16 cellular contexts compared by ENCODE assay signal in genomic region chr18:79603321-79604204, GRCh38.
DNase-seq lines count a peak whose midpoint lies in the region; ATAC-seq and TF ChIP-seq lines count a peak whose summit lies in the region.
"Had no signal": no experiment of that assay in that cellular context is flagged by ENCODE, and none has a peak within 500 bp of the region (broad histone marks: within the 10 kb centered on the region; RNA-seq: fewer than 3 reads in every experiment).

No MANE protein-coding gene starts in this region.

- peaks cover 6 to 76% (median 37%) of the 10 kb centered on the region in 10 experiments; a peak in 18 of 20 replicates for H3K4me1 ChIP-seq in BLaER1 treated with 17β-estradiol and CSF1 and Interleukin-3, amounts not matched to agents 10 nM and 100 nM
- H3K4me1 ChIP-seq in NT2/D1 (ENCODE audit: insufficient read depth, insufficient read length) = peaks cover 12% of the 10 kb centered on the region
- peaks cover 5% of the 10 kb centered on the region for H3K4me1 ChIP-seq in osteoblast (ENCODE audit: insufficient read depth, low read length)
- H3K4me1 ChIP-seq: BE2C, Peyer's patch had no signal

- peaks cover 0 to 16% (median 0%) of the 10 kb centered on the region in 11 experiments; a peak in 7 of 22 replicates for H3K27me3 ChIP-seq in BLaER1 treated with 17β-estradiol and CSF1 and Interleukin-3, amounts not matched to agents 10 nM and 100 nM
- peaks cover 6% of the 10 kb centered on the region for H3K27me3 ChIP-seq in NT2/D1 (ENCODE audit: insufficient read depth, insufficient read length)
- peaks cover 23% of the 10 kb centered on the region for H3K27me3 ChIP-seq in osteoblast (ENCODE audit: insufficient read depth, low read length)
- H3K27me3 ChIP-seq: BE2C, Peyer's patch had no signal

- H4K20me1 ChIP-seq in BLaER1 treated with 17β-estradiol and CSF1 and Interleukin-3, amounts not matched to agents 10 nM and 100 nM = peaks cover 0 to 6% (median 0%) of the 10 kb centered on the region in 11 experiments; a peak in 4 of 22 replicates
- no peaks in the 10 kb centered on the region for H4K20me1 ChIP-seq in osteoblast (ENCODE audit: insufficient read depth, low read length)

- peak overlapping the region in 3 of 11 experiments; percentile 17 to 41 (median 27); a peak in 1 of 22 replicates for H3K9ac ChIP-seq in BLaER1 treated with 17β-estradiol and CSF1 and Interleukin-3, amounts not matched to agents 10 nM and 100 nM
- peak overlapping the region; percentile 6 for H3K9ac ChIP-seq in NT2/D1 (ENCODE audit: insufficient read length, low read depth)

- H3K27ac ChIP-seq in BLaER1 treated with 17β-estradiol and CSF1 and Interleukin-3, amounts not matched to agents 10 nM and 100 nM = no peak overlapping the region
- H3K27ac ChIP-seq in osteoblast (ENCODE audit: low read depth, low read length) = no peak overlapping the region
- H3K27ac ChIP-seq: Peyer's patch had no signal

- no peak for DNase-seq in NT2/D1 (ENCODE audit: low read depth, low spot score)
- DNase-seq in left colon = peak; percentile 2 to 16
- DNase-seq in osteoblast (ENCODE audit: insufficient read length, low spot score, missing footprints) = peak; percentile 58
- DNase-seq in central memory CD4-positive, alpha-beta T cell = no peak
- DNase-seq: BE2C, DMS 273 treated with DMSO at 0.1 percent for 48 hours, H9, NCI-H1417 treated with DMSO at 0.1 percent for 48 hours, NCI-H2029, NCI-H2171 treated with DMSO at 0.1 percent for 48 hours, SIG-M5 had no signal

- no peak for TF ChIP-seq CTCF in osteoblast (IDR thresholded peaks at IDR 0.05; ENCODE audit: extremely low read depth, low read depth, low read length)

- intact Hi-C loops in left colon (cut with DNase I, micrococcal nuclease) = no loop called here

- no peaks in the 10 kb centered on the region for H3K36me3 ChIP-seq in BLaER1 treated with 17β-estradiol and CSF1 and Interleukin-3, amounts not matched to agents 10 nM and 100 nM
- H3K36me3 ChIP-seq in NT2/D1 (ENCODE audit: insufficient read depth, insufficient read length, low read length) (no peaks in the 10 kb centered on the region), osteoblast (ENCODE audit: insufficient read depth, low read length) (no peaks in the 10 kb centered on the region)
- H3K36me3 ChIP-seq: BE2C, Peyer's patch had no signal

- H3K9me3 ChIP-seq in BLaER1 treated with 17β-estradiol and CSF1 and Interleukin-3, amounts not matched to agents 10 nM and 100 nM (replicated peaks in 1 of 11) = no peaks in the 10 kb centered on the region
- H3K9me3 ChIP-seq in NT2/D1 (ENCODE audit: insufficient read depth, low read length) (no peaks in the 10 kb centered on the region), osteoblast (ENCODE audit: low read depth, low read length) (no peaks in the 10 kb centered on the region)
- H3K9me3 ChIP-seq: BE2C, Peyer's patch had no signal

- ATAC-seq in left colon (no peak), HG03439 (IDR thresholded peaks at IDR 0.05; ENCODE audit: unreplicated experiment) (no peak), GM19397 (IDR thresholded peaks at IDR 0.05; ENCODE audit: unreplicated experiment) (no peak), GM18520 (IDR thresholded peaks at IDR 0.05; ENCODE audit: unreplicated experiment) (no peak)

- H3K79me2 ChIP-seq in osteoblast (ENCODE audit: insufficient read depth, low read length) = no peaks in the 10 kb centered on the region

- H2AFZ ChIP-seq in osteoblast (ENCODE audit: low read length) = no peak overlapping the region

- H3K4me2 ChIP-seq in BLaER1 treated with 17β-estradiol and CSF1 and Interleukin-3, amounts not matched to agents 10 nM and 100 nM = peak overlapping the region; percentile 16 to 91 (median 73); a peak in 20 of 22 replicates
- H3K4me2 ChIP-seq in osteoblast (ENCODE audit: insufficient read depth, low read length) = no peak overlapping the region

- H3K4me3 ChIP-seq in BLaER1 treated with 17β-estradiol and CSF1 and Interleukin-3, amounts not matched to agents 10 nM and 100 nM = 0 out of 20 replicates have a peak overlapping the region, but pooled peaks of 1 of the 10 experiments have one; percentile 5
- H3K4me3 ChIP-seq in NT2/D1 (ENCODE audit: insufficient read length, low read depth) = no peak overlapping the region
- H3K4me3 ChIP-seq in osteoblast (ENCODE audit: insufficient read depth, low read length) = no peak overlapping the region
- H3K4me3 ChIP-seq: Peyer's patch had no signal

Comparison
In these comparisons a context has a peak if more than half of its experiments do, and no peak if none do; other contexts are left out.
1. DNase-seq: peak in left colon (2 of 2) and osteoblast (single experiment); none in NT2/D1 (single experiment) and central memory CD4-positive, alpha-beta T cell (single experiment).